ENCODE assay signal across 30 cellular contexts in genomic region chr16:31268033-31268365, GRCh38. TPM values are rescaled to one million over a fixed set of nuclear protein-coding genes. Genes with fewer than 3 reads are reported as not detected.
A peak's percentile ranks its signal among the peaks of the same experiment; 100 is the strongest.
DNase-seq lines count a peak whose midpoint lies in the region; ATAC-seq, FAIRE-seq and TF ChIP-seq lines count a peak whose summit lies in the region.
"Had no signal": no experiment of that assay in that cellular context is flagged by ENCODE, and none has a peak within 500 bp of the region (broad histone marks: within the 10 kb centered on the region; RNA-seq: fewer than 3 reads in every experiment).

No MANE protein-coding gene starts in this region.

- no peak for DNase-seq in activated naive CD4-positive, alpha-beta T cell treated with anti-CD3 and anti-CD28 coated beads, Interleukin-2, amount 50 U/mL, for 72 hours (ENCODE audit: low spot score in 2 of 2)
- DNase-seq in activated naive CD4-positive, alpha-beta T cell treated with anti-CD3 and anti-CD28 coated beads, Interleukin-2, amount 10 ng/mL, durations not matched to agents 7 days and 5 days: no peak
- DNase-seq in activated B cell treated with CpG ODN at 0.5 μM for 24 hours (no peak), H1 (ENCODE audit: low read depth in 1 of 2, low spot score in 2 of 2) (no peak), sciatic nerve (ENCODE audit: low spot score) (no peak), cerebellar cortex (ENCODE audit: low spot score) (no peak)
- DNase-seq in stimulated activated naive CD8-positive, alpha-beta T cell treated with anti-CD3 and anti-CD28 coated beads, Interleukin-15, amount 100 ng/mL, for 72 hours: no peak
- DNase-seq: activated effector memory CD4-positive, alpha-beta T cell treated with Interleukin-2 at 50 U/mL for 16 hours; anterior cingulate cortex; caudate nucleus; DND-41; erythroblast; foreskin fibroblast; KBM-7; left lung; NCI-H1694; NCI-H2171 treated with DMSO at 0.1 percent for 48 hours; NCI-H524 treated with DMSO at 0.1 percent for 48 hours; nephron progenitor cell; Peyer's patch; SJCRH30; stimulated activated CD4-positive, alpha-beta T cell treated with anti-CD3 and anti-CD28 coated beads, Interleukin-1b, Interleukin-23, amount 100 ng/mL, for 48 hours; stimulated activated naive CD4-positive, alpha-beta T cell; thyroid gland had no signal

- no peak for TF ChIP-seq RAD21 in H1 (IDR thresholded peaks at IDR 0.05 in 1 of 2, conservative IDR thresholded peaks at IDR 0.05 in 1 of 2; ENCODE audit: low read depth in 2 of 2, low read length in 2 of 2)

- H2BK5ac ChIP-seq in H1 (ENCODE audit: low read depth, low read length): no peak overlapping the region

- 0 out of 4 replicates have a peak overlapping the region, but pooled peaks of 1 of the 2 experiments have one; percentile 3 for H3K4me2 ChIP-seq in H1 (ENCODE audit: insufficient read depth in 1 of 2, low read depth in 2 of 2, low read length in 2 of 2)
- H3K4me2 ChIP-seq: hepatocyte had no signal

- H3K79me2 ChIP-seq in H1 (ENCODE audit: control insufficient read depth in 1 of 2, insufficient read depth in 2 of 2, low read length in 2 of 2): no peaks in the 10 kb centered on the region
- H3K79me2 ChIP-seq: hepatocyte had no signal

- no peak overlapping the region for H3K4me3 Mint-ChIP-seq in activated naive CD4-positive, alpha-beta T cell treated with anti-CD3 and anti-CD28 coated beads, Interleukin-2, amount 10 ng/mL, durations not matched to agents 7 days and 5 days
- no peak overlapping the region for H3K4me3 Mint-ChIP-seq in activated B cell treated with CpG ODN at 0.5 μM for 24 hours
- H3K4me3 Mint-ChIP-seq in stimulated activated naive CD8-positive, alpha-beta T cell treated with anti-CD3 and anti-CD28 coated beads, Interleukin-15, amount 100 ng/mL, for 72 hours: peak overlapping the region; percentile 22 to 53
- H3K4me3 Mint-ChIP-seq: mesothelial cell of epicardium, nephron progenitor cell had no signal

- WGBS in H1 (ENCODE audit: extremely low coverage in 1 of 2, insufficient coverage in 1 of 2, insufficient read length in 1 of 2, insufficient replicate concordance in 2 of 2, low coverage in 1 of 2, low lambda C conversion rate in 2 of 2, missing lambda C conversion rate in 1 of 2), 2 experiments: 80% methylated on average over 3 of the region's 3 CpGs; no CpG with 5 or more reads in 1 of the 2 experiments

- TF ChIP-seq POLR2A in H1 (IDR thresholded peaks at IDR 0.05; ENCODE audit: control extremely low read depth in 1 of 2, low read depth in 2 of 2, low read length in 2 of 2): no peak

- H2BK20ac ChIP-seq in H1 (ENCODE audit: low read length): peak overlapping the region; percentile 61; the same call in 1 of the 2 replicates

- no peak overlapping the region for H3K4me3 ChIP-seq in H1 (ENCODE audit: extremely low read depth in 1 of 4, insufficient read depth in 2 of 4, low read depth in 3 of 4, low read length in 4 of 4)
- H3K4me3 ChIP-seq: GM12878, hepatocyte, left lung, Peyer's patch, prostate gland, SJCRH30, thyroid gland had no signal

- peak overlapping the region; percentile 55 for H4K91ac ChIP-seq in H1 (replicated peaks; ENCODE audit: insufficient read length, low read length)

- H3K79me1 ChIP-seq in H1 (ENCODE audit: low read depth, low read length): no peaks in the 10 kb centered on the region

- no peak for ATAC-seq in activated naive CD4-positive, alpha-beta T cell treated with anti-CD3 and anti-CD28 coated beads, Interleukin-2, amount 50 U/mL, for 72 hours
- ATAC-seq in activated B cell treated with CpG ODN at 0.5 μM for 24 hours (ENCODE audit: low read depth) (no peak), sciatic nerve (no peak)
- ATAC-seq in stimulated activated naive CD8-positive, alpha-beta T cell treated with anti-CD3 and anti-CD28 coated beads, Interleukin-15, amount 100 ng/mL, for 72 hours: no peak
- ATAC-seq: GM12878, left lung had no signal

- H3K9me3 Mint-ChIP-seq in activated naive CD4-positive, alpha-beta T cell treated with anti-CD3 and anti-CD28 coated beads, Interleukin-2, amount 50 U/mL, for 72 hours: no peaks in the 10 kb centered on the region
- H3K9me3 Mint-ChIP-seq in activated naive CD4-positive, alpha-beta T cell treated with anti-CD3 and anti-CD28 coated beads, Interleukin-2, amount 10 ng/mL, durations not matched to agents 7 days and 5 days: no peaks in the 10 kb centered on the region
- no peaks in the 10 kb centered on the region for H3K9me3 Mint-ChIP-seq in activated B cell treated with CpG ODN at 0.5 μM for 24 hours
- no peaks in the 10 kb centered on the region for H3K9me3 Mint-ChIP-seq in stimulated activated naive CD8-positive, alpha-beta T cell treated with anti-CD3 and anti-CD28 coated beads, Interleukin-15, amount 100 ng/mL, for 72 hours
- H3K9me3 Mint-ChIP-seq: mesothelial cell of epicardium, nephron progenitor cell had no signal

- H3K4ac ChIP-seq in H1 (replicated peaks; ENCODE audit: insufficient read length, low read depth, low read length): no peak overlapping the region

- H4K5ac ChIP-seq in H1 (ENCODE audit: insufficient read length, low read depth, low read length): no peak overlapping the region

- H3K27ac Mint-ChIP-seq in activated naive CD4-positive, alpha-beta T cell treated with anti-CD3 and anti-CD28 coated beads, Interleukin-2, amount 50 U/mL, for 72 hours: peak overlapping the region; percentile 54 to 86
- H3K27ac Mint-ChIP-seq in activated naive CD4-positive, alpha-beta T cell treated with anti-CD3 and anti-CD28 coated beads, Interleukin-2, amount 10 ng/mL, durations not matched to agents 7 days and 5 days: no peak overlapping the region
- H3K27ac Mint-ChIP-seq in activated B cell treated with CpG ODN at 0.5 μM for 24 hours: peak overlapping the region; percentile 32
- peak overlapping the region in 1 of 2 donors; percentile 47 for H3K27ac Mint-ChIP-seq in stimulated activated naive CD8-positive, alpha-beta T cell treated with anti-CD3 and anti-CD28 coated beads, Interleukin-15, amount 100 ng/mL, for 72 hours
- H3K27ac Mint-ChIP-seq: mesothelial cell of epicardium, nephron progenitor cell had no signal

- peaks cover 3% of the 10 kb centered on the region; the same call in 1 of the 2 replicates for H3K23me2 ChIP-seq in H1 (ENCODE audit: low read depth, low read length)

- H2AFZ ChIP-seq in H1 (ENCODE audit: low read length): no peak overlapping the region
- H2AFZ ChIP-seq: hepatocyte had no signal

- H3K9ac ChIP-seq in H1 (replicated peaks in 1 of 4; ENCODE audit: extremely low read depth in 1 of 4, low read depth in 3 of 4, low read length in 3 of 4): no peak overlapping the region; a peak in 1 of 7 replicates

- FAIRE-seq in H1 (lab: Jason Lieb, UNC): no peak
- FAIRE-seq: GM12878 had no signal

- H3K27me3 ChIP-seq in H1 (replicated peaks in 1 of 4; ENCODE audit: control insufficient read depth in 3 of 4, extremely low read depth in 1 of 4, insufficient read depth in 3 of 4, low read length in 3 of 4): peaks cover 0 to 2% (median under 1%) of the 10 kb centered on the region in 4 experiments; a peak in 1 of 7 replicates
- H3K27me3 ChIP-seq: hepatocyte, left lung, Peyer's patch, SJCRH30, thyroid gland had no signal

- no peaks in the 10 kb centered on the region for H3K36me3 ChIP-seq in H1 (ENCODE audit: control insufficient read depth in 2 of 4, insufficient read depth in 4 of 4, low read length in 3 of 4)
- H3K36me3 ChIP-seq: Peyer's patch, prostate gland, SJCRH30, thyroid gland had no signal

- peaks cover 24% of the 10 kb centered on the region for H3K27me3 Mint-ChIP-seq in activated naive CD4-positive, alpha-beta T cell treated with anti-CD3 and anti-CD28 coated beads, Interleukin-2, amount 10 ng/mL, durations not matched to agents 7 days and 5 days
- no peaks in the 10 kb centered on the region for H3K27me3 Mint-ChIP-seq in activated B cell treated with CpG ODN at 0.5 μM for 24 hours
- H3K27me3 Mint-ChIP-seq in stimulated activated naive CD8-positive, alpha-beta T cell treated with anti-CD3 and anti-CD28 coated beads, Interleukin-15, amount 100 ng/mL, for 72 hours: no peaks in the 10 kb centered on the region

- POLR2A ChIA-PET in activated B cell treated with CpG ODN at 0.5 μM for 24 hours (lab: Charles Lee): interaction anchor here (1.0 to 1.2 kb wide), 2 partner anchors 24 to 150 kb away, joined by 7 to 8 read pairs; partner anchors contain the start of gene KAT8
- POLR2A ChIA-PET in H1 (lab: Charles Lee; ENCODE audit: partially characterized antibody): interaction anchor here (0.7 to 1.3 kb wide), 6 partner anchors 12 to 240 kb away, joined by 3 to 4 read pairs (median 3); partner anchors contain the start of genes FUS and RUSF1

- intact Hi-C loops in activated B cell treated with CpG ODN at 0.5 μM for 24 hours (cut with micrococcal nuclease): no loop called here
- intact Hi-C loops in sciatic nerve (cut with DNase I): no loop called here

- peak overlapping the region; percentile 50; the same call in 1 of the 2 replicates for H3K27ac ChIP-seq in H1 (ENCODE audit: low read depth, low read length)
- H3K27ac ChIP-seq: hepatocyte, left lung, Peyer's patch, prostate gland, SJCRH30, thyroid gland, VCaP had no signal

- H4K20me1 ChIP-seq in H1 (replicated peaks in 1 of 2; ENCODE audit: control insufficient read depth in 1 of 2, insufficient read depth in 2 of 2, low read length in 2 of 2): no peaks in the 10 kb centered on the region

- H3K9me3 ChIP-seq in H1 (ENCODE audit: insufficient read depth in 2 of 2, low read depth in 1 of 2, low read length in 1 of 2): no peaks in the 10 kb centered on the region
- H3K9me3 ChIP-seq: left lung, Peyer's patch, prostate gland, SJCRH30, thyroid gland had no signal

- no peak overlapping the region for H3K56ac ChIP-seq in H1 (replicated peaks; ENCODE audit: insufficient read length, low read depth, low read length)

- TF ChIP-seq EP300 in H1 (IDR thresholded peaks at IDR 0.05; ENCODE audit: borderline replicate concordance in 1 of 2, low read depth in 2 of 2, low read length in 2 of 2): no peak

- H2BK15ac ChIP-seq in H1 (ENCODE audit: low read length): no peak overlapping the region

- H3K4me1 ChIP-seq in H1 (replicated peaks in 1 of 4; ENCODE audit: control insufficient read depth in 3 of 4, insufficient read depth in 4 of 4, low read length in 3 of 4): peaks cover 0 to 8% (median 3%) of the 10 kb centered on the region in 4 experiments; a peak in 4 of 7 replicates
- H3K4me1 ChIP-seq: prostate gland, SJCRH30, thyroid gland had no signal

- no peak overlapping the region for H2BK120ac ChIP-seq in H1 (replicated peaks; ENCODE audit: low read depth, low read length)

- no peak for TF ChIP-seq CTCF in activated B cell treated with CpG ODN at 0.5 μM for 24 hours (IDR thresholded peaks at IDR 0.05)
- TF ChIP-seq CTCF in H1 (IDR thresholded peaks at IDR 0.05; ENCODE audit: control extremely low read depth in 1 of 3, insufficient read depth in 1 of 3, low read depth in 1 of 3, low read length in 3 of 3): no peak

- peaks cover 0 to 6% of the 10 kb centered on the region in 2 donors for H3K36me3 Mint-ChIP-seq in activated naive CD4-positive, alpha-beta T cell treated with anti-CD3 and anti-CD28 coated beads, Interleukin-2, amount 50 U/mL, for 72 hours
- H3K36me3 Mint-ChIP-seq in activated naive CD4-positive, alpha-beta T cell treated with anti-CD3 and anti-CD28 coated beads, Interleukin-2, amount 10 ng/mL, durations not matched to agents 7 days and 5 days: peaks cover 42% of the 10 kb centered on the region
- peaks cover 35% of the 10 kb centered on the region for H3K36me3 Mint-ChIP-seq in activated B cell treated with CpG ODN at 0.5 μM for 24 hours (ENCODE audit: low read depth)
- H3K36me3 Mint-ChIP-seq: mesothelial cell of epicardium had no signal

- 0 out of 2 replicates have a peak overlapping the region, but pooled peaks have one; percentile 50 for H2BK12ac ChIP-seq in H1 (ENCODE audit: low read depth, low read length)

- no peak overlapping the region for H3K18ac ChIP-seq in H1 (ENCODE audit: extremely low read depth, low read length)

- no peak overlapping the region for H3K23ac ChIP-seq in H1 (ENCODE audit: insufficient read length)

- no peak overlapping the region for H4K8ac ChIP-seq in H1 (ENCODE audit: extremely low read depth, insufficient read depth, low read length)

- peaks cover 30% of the 10 kb centered on the region for H3K4me1 Mint-ChIP-seq in activated naive CD4-positive, alpha-beta T cell treated with anti-CD3 and anti-CD28 coated beads, Interleukin-2, amount 10 ng/mL, durations not matched to agents 7 days and 5 days
- H3K4me1 Mint-ChIP-seq in activated B cell treated with CpG ODN at 0.5 μM for 24 hours: peaks cover 53% of the 10 kb centered on the region
- peaks cover 45% of the 10 kb centered on the region for H3K4me1 Mint-ChIP-seq in stimulated activated naive CD8-positive, alpha-beta T cell treated with anti-CD3 and anti-CD28 coated beads, Interleukin-15, amount 100 ng/mL, for 72 hours
- H3K4me1 Mint-ChIP-seq: mesothelial cell of epicardium had no signal

- H2AK5ac ChIP-seq in H1 (ENCODE audit: low read depth, low read length): no peak overlapping the region

- no peak overlapping the region for H3K14ac ChIP-seq in H1 (ENCODE audit: insufficient read length)

- CTCF ChIA-PET in activated naive CD4-positive, alpha-beta T cell treated with anti-CD3 and anti-CD28 coated beads, Interleukin-2, amount 10 ng/mL, durations not matched to agents 7 days and 5 days (lab: Charles Lee): no interaction called here
- CTCF ChIA-PET in activated B cell treated with CpG ODN at 0.5 μM for 24 hours (lab: Charles Lee) (interaction anchor here (1.6 kb wide), 1 partner anchor 115 kb away, joined by 4 read pairs; no protein-coding TSS in a partner anchor), H1 (lab: Charles Lee; ENCODE audit: partially characterized antibody) (interaction anchor here (1.8 to 2.4 kb wide), 2 partner anchors 9 to 53 kb away, joined by 4 to 7 read pairs; partner anchors contain the start of gene ITGAM)

RNA-seq across cellular contexts. Expression of gene ITGAM, which starts 8.2 kb away (rescaled TPM):
- total RNA-seq in activated naive CD4-positive, alpha-beta T cell treated with anti-CD3 and anti-CD28 coated beads, Interleukin-2, amount 50 U/mL, for 72 hours: 1 to 10 TPM; 1.5 to 5.5 TPM
- 40.6 and 44.6 TPM in 2 replicates for total RNA-seq in activated B cell treated with CpG ODN at 0.5 μM for 24 hours
- 0.22 and 0.44 TPM in 2 replicates for total RNA-seq in H1 (2021; fragmentation: NEBNext Ultra II Directional; extraction: Animal tissue kit (Norgen Biotek cat#: 25700))
- 2.0 and 2.9 TPM in 2 replicates for polyA plus RNA-seq in H1 (2011; rRNA removed)
- 1.5 TPM for polyA plus RNA-seq in H1 (2011; cell fraction: cytosol; rRNA removed)
- 4.1 TPM for polyA plus RNA-seq in H1 (2011; cell fraction: nucleus; rRNA removed)
- polyA plus RNA-seq in H1 (2012, experiment 1 of 2): 0.84 to 1.6 TPM (median 1.5 TPM) in 4 replicates
- polyA plus RNA-seq in H1 (2012, experiment 2 of 2): 0.92 TPM
- 0.73 TPM for polyA plus RNA-seq in H1 (2013, experiment 1 of 2)
- 0.29 TPM for polyA plus RNA-seq in H1 (2013, experiment 2 of 2)
- 1.9 and 2.5 TPM in 2 replicates for polyA minus RNA-seq in H1 (2011; rRNA and poly(A)+ RNA removed)
- 0.29 TPM for polyA minus RNA-seq in H1 (2011; cell fraction: cytosol; rRNA and poly(A)+ RNA removed)
- polyA minus RNA-seq in H1 (2011; cell fraction: nucleus; rRNA and poly(A)+ RNA removed): 1.00 TPM
- total RNA-seq in sciatic nerve: 26.2 TPM
- total RNA-seq: SJCRH30 had no signal
- polyA plus RNA-seq: hepatocyte had no signal

RNA-seq across cellular contexts. Expression of gene PYDC1, which starts 51.1 kb away (rescaled TPM):
- total RNA-seq in activated naive CD4-positive, alpha-beta T cell treated with anti-CD3 and anti-CD28 coated beads, Interleukin-2, amount 50 U/mL, for 72 hours: not detected
- total RNA-seq in activated B cell treated with CpG ODN at 0.5 μM for 24 hours (0.27 TPM in 1 of 2 replicates, not detected in the other), sciatic nerve (not detected)
- total RNA-seq in H1 (2021; fragmentation: NEBNext Ultra II Directional; extraction: Animal tissue kit (Norgen Biotek cat#: 25700)): 3.0 and 3.5 TPM in 2 replicates
- polyA plus RNA-seq in H1 (2011; rRNA removed): 5.9 and 11.1 TPM in 2 replicates
- polyA plus RNA-seq in H1 (2011; cell fraction: cytosol; rRNA removed): 6.0 TPM
- polyA plus RNA-seq in H1 (2011; cell fraction: nucleus; rRNA removed): 3.6 TPM
- 2.5 to 6.9 TPM (median 3.8 TPM) in 4 replicates for polyA plus RNA-seq in H1 (2012, experiment 1 of 2)
- 13.3 TPM for polyA plus RNA-seq in H1 (2012, experiment 2 of 2)
- 2.0 TPM for polyA plus RNA-seq in H1 (2013, experiment 1 of 2)
- polyA plus RNA-seq in H1 (2013, experiment 2 of 2): 1.6 TPM
- polyA minus RNA-seq in H1 (2011; rRNA and poly(A)+ RNA removed): 0.56 TPM in 1 of 2 replicates, not detected in the other
- polyA minus RNA-seq in H1 (2011; cell fraction: cytosol; rRNA and poly(A)+ RNA removed): not detected
- not detected for polyA minus RNA-seq in H1 (2011; cell fraction: nucleus; rRNA and poly(A)+ RNA removed)
- total RNA-seq: GM12878; hepatocyte; left lung; mesothelial cell of epicardium; Peyer's patch; prostate gland; SJCRH30; T-helper 2 cell treated with Interferon-gamma antibody and Interleukin-4, amounts not matched to agents 100 ng/mL and 5 ng/mL, for 36 hours; thyroid gland had no signal
- polyA plus RNA-seq: GM12878, hepatocyte had no signal

RNA-seq across cellular contexts. Expression of gene TRIM72, which starts 54.1 kb away (rescaled TPM):
- under 1 TPM; 0.06 to 0.09 TPM for total RNA-seq in activated naive CD4-positive, alpha-beta T cell treated with anti-CD3 and anti-CD28 coated beads, Interleukin-2, amount 50 U/mL, for 72 hours
- total RNA-seq in activated B cell treated with CpG ODN at 0.5 μM for 24 hours (0.16 TPM in 1 of 2 replicates, not detected in the other), sciatic nerve (0.40 TPM)
- 1.3 and 2.1 TPM in 2 replicates for total RNA-seq in H1 (2021; fragmentation: NEBNext Ultra II Directional; extraction: Animal tissue kit (Norgen Biotek cat#: 25700))
- polyA plus RNA-seq in H1 (2011; rRNA removed): 0.57 and 0.97 TPM in 2 replicates
- polyA plus RNA-seq in H1 (2011; cell fraction: cytosol; rRNA removed): 0.58 TPM
- polyA plus RNA-seq in H1 (2011; cell fraction: nucleus; rRNA removed): 1.3 TPM
- polyA plus RNA-seq in H1 (2012, experiment 1 of 2): 0.84 to 1.6 TPM (median 1.1 TPM) in 4 replicates
- polyA plus RNA-seq in H1 (2012, experiment 2 of 2): 0.38 TPM
- polyA plus RNA-seq in H1 (2013, experiment 1 of 2): 0.28 TPM
- polyA plus RNA-seq in H1 (2013, experiment 2 of 2): 0.26 TPM
- 0.57 and 0.93 TPM in 2 replicates for polyA minus RNA-seq in H1 (2011; rRNA and poly(A)+ RNA removed)
- 2.1 TPM for polyA minus RNA-seq in H1 (2011; cell fraction: cytosol; rRNA and poly(A)+ RNA removed)
- 0.50 TPM for polyA minus RNA-seq in H1 (2011; cell fraction: nucleus; rRNA and poly(A)+ RNA removed)
- total RNA-seq: hepatocyte; Peyer's patch; T-helper 2 cell treated with Interferon-gamma antibody and Interleukin-4, amounts not matched to agents 100 ng/mL and 5 ng/mL, for 36 hours had no signal
- polyA plus RNA-seq: hepatocyte had no signal

Comparison
In these comparisons a context has a peak if more than half of its experiments do, and no peak if none do; other contexts are left out.
1. H3K4me3 Mint-ChIP-seq: peak in stimulated activated naive CD8-positive, alpha-beta T cell treated with anti-CD3 and anti-CD28 coated beads, Interleukin-15, amount 100 ng/mL, for 72 hours (2 of 2); none in activated naive CD4-positive, alpha-beta T cell treated with anti-CD3 and anti-CD28 coated beads, Interleukin-2, amount 10 ng/mL, durations not matched to agents 7 days and 5 days (single experiment) and activated B cell treated with CpG ODN at 0.5 μM for 24 hours (single experiment).